In genomic region chr5:69234457-69235268, GRCh38 we compare ENCODE assay signal across 8 cellular contexts. TPM values are rescaled to one million over a fixed set of nuclear protein-coding genes. Genes with fewer than 3 reads are reported as not detected.
DNase-seq lines count a peak whose midpoint lies in the region; ATAC-seq and TF ChIP-seq lines count a peak whose summit lies in the region.

Gene CDK7 (plus strand): TSS chr5:69234886. CDS start chr5:69234976, 90 bp downstream.

- peaks cover 28% of the 10 kb centered on the region for H3K36me3 Mint-ChIP-seq in WTC11
- peaks cover 0 to 7% (median under 1%) of the 10 kb centered on the region in 3 donors for H3K36me3 Mint-ChIP-seq in immature natural killer cell

- H3K4me3 Mint-ChIP-seq in WTC11 (peak within 1 kb of the TSS; percentile 97), immature natural killer cell (peak within 1 kb of the TSS; percentile 95 to 99 (median 98))

- H3K27me3 Mint-ChIP-seq in WTC11 (ENCODE audit: low read depth) (no peaks in the 10 kb centered on the region), immature natural killer cell (ENCODE audit: low read depth in 3 of 3) (peaks cover 2 to 3% (median 3%) of the 10 kb centered on the region in 3 donors)

- ATAC-seq in GM18909 (IDR thresholded peaks at IDR 0.05; ENCODE audit: poor library complexity, unreplicated experiment), result peak; percentile 99
- ATAC-seq in HG03175 (IDR thresholded peaks at IDR 0.05; ENCODE audit: unreplicated experiment), result peak; percentile 99
- ATAC-seq in WTC11, result peak; percentile 99

- no peaks in the 10 kb centered on the region for H3K27me3 ChIP-seq in AG04450 (ENCODE audit: control insufficient read depth, insufficient read depth, low read length)

- TF ChIP-seq CTCF in AG04450 (IDR thresholded peaks at IDR 0.05; ENCODE audit: low read depth, low read length) (no peak), WTC11 (IDR thresholded peaks at IDR 0.05) (no peak), cardiac fibroblast (IDR thresholded peaks at IDR 0.05; ENCODE audit: low read depth, low read length) (no peak)

- DNase-seq in AG04450 (ENCODE audit: low read depth, low spot score), result peak; percentile 72
- peak; percentile 93 for DNase-seq in NCI-H226
- DNase-seq in WTC11 (ENCODE audit: low spot score), result peak; percentile 91
- DNase-seq in cardiac fibroblast (ENCODE audit: low read depth in 2 of 2), result peak; percentile 91 to 93
- DNase-seq in immature natural killer cell, result peak; percentile 88 to 89 (median 89)
- peak; percentile 72 for DNase-seq in smooth muscle cell of the brain vasculature (ENCODE audit: low read depth, low spot score)

- H3K4me3 ChIP-seq in AG04450 (ENCODE audit: low read depth, low read length), result peak within 1 kb of the TSS; percentile 91
- peak within 1 kb of the TSS; percentile 75 to 93 for H3K4me3 ChIP-seq in cardiac fibroblast (replicated peaks in 1 of 2; ENCODE audit: low read depth in 2 of 2, low read length in 2 of 2)

- H3K27ac ChIP-seq in AG04450 (ENCODE audit: low read depth, low read length), result peak within 1 kb of the TSS; percentile 77

- POLR2A ChIA-PET in AG04450 (lab: Yijun Ruan, JAX) (interaction anchor here (0.6 to 1.7 kb wide), 5 partner anchors 17 to 141 kb away, joined by 3 to 7 read pairs (median 5); partner anchors contain the start of gene SLC30A5), WTC11 (lab: Charles Lee) (interaction anchor here (0.5 to 1.3 kb wide), 5 partner anchors 9 to 68 kb away, joined by 3 to 5 read pairs (median 3); partner anchors contain the start of gene CCNB1)

- H3K9me3 Mint-ChIP-seq in WTC11, result no peaks in the 10 kb centered on the region
- H3K9me3 Mint-ChIP-seq in immature natural killer cell, result no peaks in the 10 kb centered on the region

- peak within 1 kb of the TSS; percentile 87 for H3K27ac Mint-ChIP-seq in WTC11
- H3K27ac Mint-ChIP-seq in immature natural killer cell, result peak within 1 kb of the TSS; percentile 78 to 98 (median 94)

- H3K4me1 Mint-ChIP-seq in WTC11 (peaks cover 17% of the 10 kb centered on the region), immature natural killer cell (peaks cover 42 to 56% of the 10 kb centered on the region in 2 donors)

- H3K9me3 ChIP-seq in AG04450 (ENCODE audit: control insufficient read depth, insufficient read depth, low read length), result no peaks in the 10 kb centered on the region; the same call in 1 of the 2 replicates

- CTCF ChIA-PET in AG04450 (lab: Charles Lee) (interaction anchor here (1.6 to 1.7 kb wide), 2 partner anchors 100 to 141 kb away, joined by 4 to 6 read pairs; partner anchors contain the start of gene SLC30A5), WTC11 (lab: Charles Lee) (interaction anchor here (0.5 to 1.5 kb wide), 8 partner anchors 10 to 204 kb away, joined by 3 to 8 read pairs (median 4); partner anchors contain the start of gene SLC30A5)

TF ChIP-seq in WTC11, 78 proteins besides CTCF, POLR2A, EP300 and RAD21 (continues in another document):
- TF ChIP-seq AR (CRISPR knock-in tag; IDR thresholded peaks at IDR 0.05) (no peak), ESRRA (CRISPR knock-in tag; IDR thresholded peaks at IDR 0.05; ENCODE audit: borderline replicate concordance) (no peak), GRHL2 (CRISPR knock-in tag; IDR thresholded peaks at IDR 0.05; ENCODE audit: insufficient replicate concordance, severe bottlenecking) (no peak), E2F4 (CRISPR knock-in tag; IDR thresholded peaks at IDR 0.05; ENCODE audit: borderline replicate concordance, low read depth) (no peak), ATF2 (CRISPR knock-in tag; IDR thresholded peaks at IDR 0.05; ENCODE audit: borderline replicate concordance, low read depth) (no peak), ZNF317 (CRISPR knock-in tag; IDR thresholded peaks at IDR 0.05; ENCODE audit: borderline replicate concordance, low read depth) (no peak), ZNF532 (CRISPR knock-in tag; IDR thresholded peaks at IDR 0.05; ENCODE audit: borderline replicate concordance) (no peak), NR3C1 (CRISPR knock-in tag; conservative IDR thresholded peaks at IDR 0.05; ENCODE audit: low read depth) (no peak), USF1 (CRISPR knock-in tag; IDR thresholded peaks at IDR 0.05) (peak; percentile 99), TP53 (CRISPR knock-in tag; IDR thresholded peaks at IDR 0.05) (no peak), ZNF263 (CRISPR knock-in tag; IDR thresholded peaks at IDR 0.05; ENCODE audit: low read depth) (no peak)

RNA-seq across cellular contexts. Expression of gene CDK7, which starts in this region (rescaled TPM):
- polyA plus RNA-seq in AG04450 (2011; rRNA removed) (153 and 212 TPM in 2 replicates), immature natural killer cell (10 to 100 TPM; 22.4 to 28.2 (median 24.3) TPM)
- polyA minus RNA-seq in AG04450 (2011; rRNA and poly(A)+ RNA removed), result 63.7 and 110 TPM in 2 replicates
- total RNA-seq in WTC11 (2021), result 50.4 to 62.7 TPM (median 51.7 TPM) in 3 replicates

Comparison
In these comparisons a context has a peak if more than half of its experiments do, and no peak if none do; other contexts are left out.
1. Peak in every context shown above with its lines: DNase-seq, ATAC-seq, H3K4me3 ChIP-seq and H3K27ac ChIP-seq.